In the genomic region with DNA sequence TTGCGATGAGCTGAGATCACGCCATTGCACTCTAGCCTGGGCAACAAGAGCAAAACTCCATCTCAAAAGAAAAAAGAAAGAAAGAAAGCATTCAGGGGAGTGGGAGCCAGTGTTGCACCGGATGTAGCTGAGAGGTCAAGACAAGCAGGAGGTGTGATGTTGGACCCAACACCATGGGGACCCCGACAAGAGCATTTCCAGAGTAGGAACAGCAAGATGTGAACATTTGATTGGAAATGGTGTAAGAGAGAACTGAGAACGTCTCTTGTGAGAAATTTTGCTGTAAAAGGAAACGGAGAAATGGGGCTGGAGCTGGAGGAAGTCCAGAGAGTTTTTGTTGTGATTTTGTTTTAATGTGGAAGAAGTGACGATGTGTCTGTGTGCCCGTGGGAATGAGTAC, we compare ENCODE assay signal across 15 cellular contexts. TPM values are rescaled to one million over a fixed set of nuclear protein-coding genes. Genes with fewer than 3 reads are reported as not detected.
A peak's percentile ranks its signal among the peaks of the same experiment; 100 is the strongest.
DNase-seq lines count a peak whose midpoint lies in the region; ATAC-seq and TF ChIP-seq lines count a peak whose summit lies in the region.
"Had no signal": no experiment of that assay in that cellular context is flagged by ENCODE, and none has a peak within 500 bp of the region (broad histone marks: within the 10 kb centered on the region; RNA-seq: fewer than 3 reads in every experiment).

No MANE protein-coding gene starts in this region.

- dilution Hi-C loops in mammary epithelial cell (cut with HindIII; ENCODE audit: low sequenced_read_pairs): no loop called here

- 80% methylated on average over 8 of the region's 8 CpGs for WGBS in mammary epithelial cell (ENCODE audit: low coverage, missing lambda C conversion rate)
- 100% methylated on average over 2 of the region's 8 CpGs; no CpG with 5 or more reads in 1 of the 2 donors for WGBS in neuronal stem cell (ENCODE audit: extremely low coverage in 2 of 2, insufficient read length in 2 of 2, insufficient replicate concordance in 1 of 2), 2 donors

- H3K14ac ChIP-seq in neuronal stem cell (ENCODE audit: low read length): no peak overlapping the region

- no peak overlapping the region for H3K23ac ChIP-seq in neuronal stem cell (ENCODE audit: low read depth, low read length, poor library complexity)

- H2AFZ ChIP-seq in mammary epithelial cell (ENCODE audit: low read depth, low read length) (no peak overlapping the region), neuronal stem cell (ENCODE audit: low read length) (peak overlapping the region; percentile 35)

- POLR2A ChIA-PET in MCF 10A (lab: Yijun Ruan, JAX): interaction anchor here (0.7 kb wide), 1 partner anchor 24 kb away, joined by 3 read pairs; no protein-coding TSS in a partner anchor

- H3K9me3 ChIP-seq in mammary epithelial cell (replicated peaks; ENCODE audit: insufficient read depth, low read length) (no peaks in the 10 kb centered on the region), ascending aorta (no peaks in the 10 kb centered on the region), neuronal stem cell (replicated peaks in 1 of 2; ENCODE audit: control insufficient read depth in 2 of 2, insufficient read depth in 1 of 2, low read depth in 1 of 2, low read length in 2 of 2) (no peaks in the 10 kb centered on the region)
- H3K9me3 ChIP-seq: BLaER1 treated with 17β-estradiol and CSF1 and Interleukin-3, amounts not matched to agents 10 nM and 100 nM had no signal

- DNase-seq in MCF 10A (ENCODE audit: unreplicated experiment) (no peak), mammary epithelial cell (no peak), ascending aorta (ENCODE audit: low spot score in 2 of 2) (no peak), neuronal stem cell (ENCODE audit: low spot score) (no peak), NCI-H1930 (lab: John Stamatoyannopoulos, UW) (no peak), NCI-H1105 (lab: John Stamatoyannopoulos, UW) (no peak)
- DNase-seq: ACHN; CD4-positive, alpha-beta T cell; DND-41; GDM1 had no signal

- H3K27ac ChIP-seq in mammary epithelial cell (ENCODE audit: insufficient read depth, low read depth, low read length) (no peak overlapping the region), ascending aorta (peak overlapping the region; percentile 12 to 53), neuronal stem cell (replicated peaks; ENCODE audit: low read length) (no peak overlapping the region)
- H3K27ac ChIP-seq: 22Rv1; BLaER1 treated with 17β-estradiol and CSF1 and Interleukin-3, amounts not matched to agents 10 nM and 100 nM; HL-60 had no signal

- H3K9me3 Mint-ChIP-seq in MCF 10A (ENCODE audit: unreplicated experiment): no peaks in the 10 kb centered on the region
- H3K9me3 Mint-ChIP-seq: CD4-positive, alpha-beta T cell had no signal

- H3K4me3 ChIP-seq in mammary epithelial cell (replicated peaks in 1 of 3; ENCODE audit: insufficient read depth in 1 of 3, low read depth in 2 of 3, low read length in 3 of 3): no peak overlapping the region
- no peak overlapping the region for H3K4me3 ChIP-seq in ascending aorta
- no peak overlapping the region for H3K4me3 ChIP-seq in neuronal stem cell (ENCODE audit: low read length in 2 of 2)
- H3K4me3 ChIP-seq: BLaER1 treated with 17β-estradiol and CSF1 and Interleukin-3, amounts not matched to agents 10 nM and 100 nM had no signal

- no peak overlapping the region for H2BK15ac ChIP-seq in neuronal stem cell (ENCODE audit: low read length)

- H3K4me1 Mint-ChIP-seq in MCF 10A (ENCODE audit: insufficient read depth, unreplicated experiment): peaks cover 9% of the 10 kb centered on the region

- H3K18ac ChIP-seq in neuronal stem cell (ENCODE audit: low read length): no peak overlapping the region

- no peak overlapping the region for H3K4me3 Mint-ChIP-seq in MCF 10A (ENCODE audit: unreplicated experiment)
- H3K4me3 Mint-ChIP-seq: CD4-positive, alpha-beta T cell had no signal

- ATAC-seq in GM21825 (IDR thresholded peaks at IDR 0.05; ENCODE audit: unreplicated experiment): no peak
- ATAC-seq: HCT116 had no signal

- no peaks in the 10 kb centered on the region for H3K27me3 ChIP-seq in mammary epithelial cell (ENCODE audit: insufficient read depth, low read length)
- no peaks in the 10 kb centered on the region for H3K27me3 ChIP-seq in ascending aorta
- peaks cover 0 to 3% (median 0%) of the 10 kb centered on the region in 3 experiments for H3K27me3 ChIP-seq in neuronal stem cell (ENCODE audit: control insufficient read depth in 3 of 3, insufficient read depth in 3 of 3, low read depth in 1 of 3, low read length in 3 of 3)
- H3K27me3 ChIP-seq: BLaER1 treated with 17β-estradiol and CSF1 and Interleukin-3, amounts not matched to agents 10 nM and 100 nM had no signal

- H2BK5ac ChIP-seq in neuronal stem cell (ENCODE audit: low read length): no peak overlapping the region

- H3K27ac Mint-ChIP-seq in MCF 10A (ENCODE audit: low read depth, unreplicated experiment): peak overlapping the region; percentile 21
- H3K27ac Mint-ChIP-seq: CD4-positive, alpha-beta T cell had no signal

- H3K79me1 ChIP-seq in neuronal stem cell (ENCODE audit: low read depth, low read length): no peaks in the 10 kb centered on the region

- intact Hi-C loops in MCF 10A (cut with micrococcal nuclease) (loop anchor here (10.0 kb wide), 4 partner anchors 165 to 695 kb away; a partner anchor contains a TSS), mammary epithelial cell (cut with micrococcal nuclease) (loop anchor here (10.0 kb wide), 1 partner anchor 275 kb away; no protein-coding TSS in a partner anchor), ascending aorta (cut with DNase I) (no loop called here)

- H3K4ac ChIP-seq in neuronal stem cell (ENCODE audit: low read length): no peak overlapping the region

- CTCF ChIA-PET in MCF 10A (lab: Yijun Ruan, JAX) (interaction anchor here (0.6 to 1.8 kb wide), 8 partner anchors 12 to 538 kb away, joined by 3 to 14 read pairs (median 4); a partner anchor contains a TSS), mammary epithelial cell (lab: Charles Lee; ENCODE audit: low non-redundant PET) (interaction anchor here (0.6 kb wide), 1 partner anchor 163 kb away, joined by 3 read pairs; a partner anchor contains a TSS)

- no peak overlapping the region for H4K8ac ChIP-seq in neuronal stem cell (ENCODE audit: low read depth, low read length)

- H4K91ac ChIP-seq in neuronal stem cell (ENCODE audit: low read depth, low read length, poor library complexity): no peak overlapping the region

- TF ChIP-seq CTCF in MCF 10A (IDR thresholded peaks at IDR 0.05; ENCODE audit: unreplicated experiment): no peak
- TF ChIP-seq CTCF in mammary epithelial cell (conservative IDR thresholded peaks at IDR 0.05 in 1 of 2, IDR thresholded peaks at IDR 0.05 in 1 of 2; ENCODE audit: extremely low read depth in 1 of 2, insufficient read depth in 1 of 2, low read depth in 1 of 2, low read length in 2 of 2): no peak
- no peak for TF ChIP-seq CTCF in ascending aorta (IDR thresholded peaks at IDR 0.05)

- H3K79me2 ChIP-seq in mammary epithelial cell (ENCODE audit: insufficient read depth, low read length): no peaks in the 10 kb centered on the region

- H3K4me2 ChIP-seq in mammary epithelial cell (ENCODE audit: insufficient read depth, low read depth, low read length) (no peak overlapping the region), neuronal stem cell (ENCODE audit: insufficient read depth, low read length, poor library complexity, severe bottlenecking) (no peak overlapping the region)
- H3K4me2 ChIP-seq: BLaER1 treated with 17β-estradiol and CSF1 and Interleukin-3, amounts not matched to agents 10 nM and 100 nM had no signal

- H2AK5ac ChIP-seq in neuronal stem cell (ENCODE audit: low read depth, low read length): no peak overlapping the region

- no peak overlapping the region for H2BK12ac ChIP-seq in neuronal stem cell (ENCODE audit: low read length)

- H3K27me3 Mint-ChIP-seq in MCF 10A (ENCODE audit: insufficient read depth, unreplicated experiment): no peaks in the 10 kb centered on the region

- H3K36me3 ChIP-seq in mammary epithelial cell (ENCODE audit: insufficient read depth, low read length) (no peaks in the 10 kb centered on the region), ascending aorta (no peaks in the 10 kb centered on the region), neuronal stem cell (replicated peaks in 1 of 2; ENCODE audit: control insufficient read depth in 2 of 2, insufficient read depth in 2 of 2, low read length in 2 of 2) (no peaks in the 10 kb centered on the region)
- H3K36me3 ChIP-seq: BLaER1 treated with 17β-estradiol and CSF1 and Interleukin-3, amounts not matched to agents 10 nM and 100 nM had no signal

- H3K4me1 ChIP-seq in mammary epithelial cell (ENCODE audit: insufficient read depth, low read length) (no peaks in the 10 kb centered on the region), ascending aorta (peaks cover 0 to 11% of the 10 kb centered on the region in 2 donors), neuronal stem cell (ENCODE audit: control insufficient read depth in 2 of 2, insufficient read depth in 1 of 2, low read depth in 1 of 2, low read length in 2 of 2) (peaks cover 0 to 1% of the 10 kb centered on the region in 2 donors)

- H3K36me3 Mint-ChIP-seq in MCF 10A (ENCODE audit: insufficient read depth, unreplicated experiment): no peaks in the 10 kb centered on the region

- H3K9ac ChIP-seq in mammary epithelial cell (ENCODE audit: insufficient read depth, low read length) (no peak overlapping the region), neuronal stem cell (ENCODE audit: low read depth, low read length, poor library complexity) (no peak overlapping the region)
- H3K9ac ChIP-seq: BLaER1 treated with 17β-estradiol and CSF1 and Interleukin-3, amounts not matched to agents 10 nM and 100 nM had no signal

- in situ Hi-C loops in mammary epithelial cell (cut with MboI; ENCODE audit: low sequenced_read_pairs in 2 of 2): loop anchor here (5.0 to 25.0 kb wide), 3 partner anchors 92 to 335 kb away; a partner anchor contains a TSS

- BruUV-seq in MCF 10A (replicated peaks; lab: Mats Ljungman, UMichigan) (no TSS peak), mammary epithelial cell (replicated peaks; lab: Mats Ljungman, UMichigan) (no TSS peak)

- H2BK120ac ChIP-seq in neuronal stem cell (ENCODE audit: low read depth, low read length): no peak overlapping the region

- no peaks in the 10 kb centered on the region for H4K20me1 ChIP-seq in mammary epithelial cell (ENCODE audit: insufficient read depth, low read length)
- H4K20me1 ChIP-seq: BLaER1 treated with 17β-estradiol and CSF1 and Interleukin-3, amounts not matched to agents 10 nM and 100 nM had no signal

RNA-seq across cellular contexts. Expression of a gene that starts 15.8 kb away (rescaled TPM):
- total RNA-seq in MCF 10A (2022) (1.0 and 1.2 TPM in 2 replicates), mammary epithelial cell (1 to 10 TPM; 3.0 to 6.2 TPM), ascending aorta (not detected)
- polyA plus RNA-seq in mammary epithelial cell: 1.6 TPM
- polyA minus RNA-seq in mammary epithelial cell: not detected
- polyA plus RNA-seq in neuronal stem cell (2013, experiment 1 of 2): 8.0 TPM
- 7.2 TPM for polyA plus RNA-seq in neuronal stem cell (2013, experiment 2 of 2)
- total RNA-seq: CD4-positive, alpha-beta T cell had no signal

RNA-seq across cellular contexts. Expression of a gene that starts 16.4 kb away (rescaled TPM):
- total RNA-seq in MCF 10A (2022) (not detected in 2 replicates), mammary epithelial cell (10 to 100 TPM in 1 of 2 donors, 1 to 10 TPM in 1; 4.2 to 10.2 TPM), ascending aorta (1,072 TPM)
- 3.4 TPM for polyA plus RNA-seq in mammary epithelial cell
- polyA minus RNA-seq in mammary epithelial cell: not detected
- 8.9 TPM for polyA plus RNA-seq in neuronal stem cell (2013, experiment 1 of 2)
- polyA plus RNA-seq in neuronal stem cell (2013, experiment 2 of 2): 8.3 TPM
- total RNA-seq: CD4-positive, alpha-beta T cell had no signal

RNA-seq across cellular contexts. Expression of a gene that starts 24.6 kb away (rescaled TPM):
- 277 and 333 TPM in 2 replicates for total RNA-seq in MCF 10A (2022)
- total RNA-seq in mammary epithelial cell: 100 to 1,000 TPM; 775 to 871 TPM
- 333 TPM for polyA plus RNA-seq in mammary epithelial cell
- 334 TPM for polyA minus RNA-seq in mammary epithelial cell
- total RNA-seq in ascending aorta: 193 TPM
- 42.1 TPM for polyA plus RNA-seq in neuronal stem cell (2013, experiment 1 of 2)
- polyA plus RNA-seq in neuronal stem cell (2013, experiment 2 of 2): 42.3 TPM

Comparison
In these comparisons a context has a peak if more than half of its experiments do, and no peak if none do; other contexts are left out.
1. H3K27ac ChIP-seq: peak in ascending aorta (2 of 2); none in mammary epithelial cell (single experiment) and neuronal stem cell (single experiment).
2. RNA of a gene that starts 16.4 kb away (total RNA-seq): 1,072 TPM in ascending aorta (single experiment); 4.2 to 10.2 TPM in mammary epithelial cell and not detected in MCF 10A; every median in the first group is over 10 times any median in the second.